16 cellular contexts compared by ENCODE assay signal in the genomic region with DNA sequence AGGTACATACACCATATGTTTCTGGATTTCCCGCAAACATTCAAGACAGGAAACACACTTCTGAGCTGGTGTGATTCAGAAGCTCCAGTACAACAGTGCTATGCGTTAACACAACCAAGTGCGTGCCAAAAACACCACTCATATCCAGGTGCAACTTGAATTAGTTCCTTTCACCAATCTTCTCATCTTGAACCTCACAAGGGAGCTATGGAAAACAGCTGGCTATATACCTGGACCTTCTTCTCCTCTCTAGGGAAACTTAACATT. TPM values are rescaled to one million over a fixed set of nuclear protein-coding genes. Genes with fewer than 3 reads are reported as not detected.
"Had no signal": no experiment of that assay in that cellular context is flagged by ENCODE, and none has a peak within 500 bp of the region (broad histone marks: within the 10 kb centered on the region; RNA-seq: fewer than 3 reads in every experiment).

No MANE protein-coding gene starts in this region.

- H3K9me3 Mint-ChIP-seq: activated CD4-positive, alpha-beta T cell treated with anti-CD3 and anti-CD28 coated beads, Interleukin-2, amount 10 ng/mL, durations not matched to agents 24 days and 14 days had no signal

- H3K36me3 ChIP-seq: esophagus squamous epithelium had no signal

- H3K4me1 ChIP-seq: esophagus squamous epithelium had no signal

- H3K4me3 ChIP-seq: esophagus squamous epithelium had no signal

- H3K27ac ChIP-seq: esophagus squamous epithelium had no signal

- H3K27me3 ChIP-seq: esophagus squamous epithelium had no signal

- H3K4me1 Mint-ChIP-seq: activated CD4-positive, alpha-beta T cell treated with anti-CD3 and anti-CD28 coated beads, Interleukin-2, amount 10 ng/mL, durations not matched to agents 24 days and 14 days had no signal

- ATAC-seq: activated CD8-positive, alpha-beta T cell treated with anti-CD3 and anti-CD28 coated beads, Interleukin-2, amount 10 ng/mL, durations not matched to agents 7 days and 5 days; activated T-cell treated with anti-CD3 and anti-CD28 coated beads, Interleukin-2, amount 50 U/mL, for 72 hours had no signal

- DNase-seq: activated CD4-positive, alpha-beta T cell treated with anti-CD3 and anti-CD28 coated beads, Interleukin-2, amount 10 ng/mL, durations not matched to agents 24 days and 14 days; activated CD4-positive, CD25-positive, alpha-beta regulatory T cell; activated CD8-positive, alpha-beta memory T cell treated with anti-CD3 and anti-CD28 coated beads, Interleukin-2, amount 50 U/mL, for 4 hours; activated CD8-positive, alpha-beta T cell treated with anti-CD3 and anti-CD28 coated beads, Interleukin-2, amount 10 ng/mL, durations not matched to agents 7 days and 5 days; activated gamma-delta T cell; activated T-cell treated with anti-CD3 and anti-CD28 coated beads, Interleukin-2, amount 50 U/mL, for 72 hours; amygdala; esophagus squamous epithelium; nucleus accumbens; posterior cingulate gyrus; stimulated activated CD4-positive, alpha-beta T cell treated with anti-CD3 and anti-CD28 coated beads, Interleukin-15, amount 100 ng/mL, for 24 hours; stimulated activated CD4-positive, alpha-beta T cell treated with anti-CD3 and anti-CD28 coated beads, Interleukin-4, amount 100 ng/mL, for 24 hours; stimulated activated naive CD4-positive, alpha-beta T cell had no signal

- H3K9me3 ChIP-seq: esophagus squamous epithelium had no signal

- H3K4me3 Mint-ChIP-seq: activated CD4-positive, alpha-beta T cell treated with anti-CD3 and anti-CD28 coated beads, Interleukin-2, amount 10 ng/mL, durations not matched to agents 24 days and 14 days; activated CD8-positive, alpha-beta T cell treated with anti-CD3 and anti-CD28 coated beads, Interleukin-2, amount 10 ng/mL, durations not matched to agents 7 days and 5 days; activated naive CD8-positive, alpha-beta T cell; activated T-cell treated with anti-CD3 and anti-CD28 coated beads, Interleukin-2, amount 50 U/mL, for 72 hours; nephron had no signal

- H3K27ac Mint-ChIP-seq: activated CD4-positive, alpha-beta T cell treated with anti-CD3 and anti-CD28 coated beads, Interleukin-2, amount 10 ng/mL, durations not matched to agents 24 days and 14 days; activated CD8-positive, alpha-beta T cell treated with anti-CD3 and anti-CD28 coated beads, Interleukin-2, amount 10 ng/mL, durations not matched to agents 7 days and 5 days; activated naive CD8-positive, alpha-beta T cell; activated T-cell treated with anti-CD3 and anti-CD28 coated beads, Interleukin-2, amount 50 U/mL, for 72 hours; nephron had no signal

RNA-seq across cellular contexts. Expression of a gene that starts 31.3 kb away (rescaled TPM):
- total RNA-seq: activated CD4-positive, alpha-beta T cell treated with anti-CD3 and anti-CD28 coated beads, Interleukin-2, amount 10 ng/mL, durations not matched to agents 24 days and 14 days; activated CD8-positive, alpha-beta T cell treated with anti-CD3 and anti-CD28 coated beads, Interleukin-2, amount 10 ng/mL, durations not matched to agents 7 days and 5 days; activated T-cell treated with anti-CD3 and anti-CD28 coated beads, Interleukin-2, amount 50 U/mL, for 72 hours; T-helper 2 cell treated with Interferon-gamma antibody and Interleukin-4, amounts not matched to agents 100 ng/mL and 5 ng/mL, for 36 hours had no signal
